Comparison of ENCODE assay signal across 9 cellular contexts in the genomic region with DNA sequence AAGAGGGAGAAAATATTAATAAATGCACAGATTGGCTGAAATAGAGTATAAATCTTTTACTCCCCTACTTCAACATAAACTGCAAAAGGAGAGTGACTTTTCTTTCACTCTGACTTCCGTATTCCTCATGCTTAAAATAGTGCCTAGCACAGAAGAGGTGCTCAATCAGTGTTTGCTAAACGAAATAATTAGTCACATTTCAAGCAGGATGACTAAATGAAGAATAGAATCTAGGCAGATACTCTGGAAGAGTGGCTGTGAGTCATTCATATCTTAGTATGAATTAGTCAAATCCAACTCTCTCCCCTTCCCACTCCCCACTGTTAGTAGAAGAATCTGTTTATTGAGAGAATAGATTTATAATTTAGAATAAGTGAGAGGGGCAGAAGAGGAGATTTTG. TPM values are rescaled to one million over a fixed set of nuclear protein-coding genes. Genes with fewer than 3 reads are reported as not detected.
DNase-seq lines count a peak whose midpoint lies in the region; ATAC-seq, FAIRE-seq and TF ChIP-seq lines count a peak whose summit lies in the region.
"Had no signal": no experiment of that assay in that cellular context is flagged by ENCODE, and none has a peak within 500 bp of the region (broad histone marks: within the 10 kb centered on the region; RNA-seq: fewer than 3 reads in every experiment).

No MANE protein-coding gene starts in this region.

- peaks cover 37% of the 10 kb centered on the region for H3K36me3 Mint-ChIP-seq in T-cell
- peaks cover 4% of the 10 kb centered on the region for H3K36me3 Mint-ChIP-seq in effector memory CD8-positive, alpha-beta T cell (ENCODE audit: insufficient read depth)

- no peak overlapping the region for H3K4me3 ChIP-seq in fibroblast of villous mesenchyme (ENCODE audit: low read depth, low read length)

- peaks cover 45 to 65% (median 52%) of the 10 kb centered on the region in 3 donors for H3K4me1 Mint-ChIP-seq in T-cell
- H3K4me1 Mint-ChIP-seq in effector memory CD8-positive, alpha-beta T cell (ENCODE audit: low read depth in 2 of 2), result peaks cover 27 to 37% of the 10 kb centered on the region in 2 donors

- peak; percentile 31 for ATAC-seq in GM18508 (IDR thresholded peaks at IDR 0.05; ENCODE audit: insufficient read depth, unreplicated experiment)
- ATAC-seq in T-cell (replicated peaks in 1 of 4), result no peak
- ATAC-seq in effector memory CD8-positive, alpha-beta T cell (replicated peaks), result no peak

- TF ChIP-seq CTCF in fibroblast of villous mesenchyme (IDR thresholded peaks at IDR 0.05; ENCODE audit: insufficient read depth, low read depth, low read length) (no peak), D721Med (IDR thresholded peaks at IDR 0.05; ENCODE audit: insufficient read depth, missing control alignments) (no peak)

- no peak for FAIRE-seq in D721Med (lab: Jason Lieb, UNC)

- CTCF ChIA-PET in T-cell (lab: Charles Lee), result interaction anchor here in 1 of 2 donors (0.6 to 0.7 kb wide), 2 partner anchors 134 to 168 kb away, joined by 3 read pairs; no protein-coding TSS in a partner anchor

- peak overlapping the region in 2 of 3 donors; percentile 6 to 32 for H3K4me3 Mint-ChIP-seq in T-cell
- peak overlapping the region in 1 of 2 donors; percentile 54 for H3K4me3 Mint-ChIP-seq in effector memory CD8-positive, alpha-beta T cell

- peak overlapping the region; percentile 29 to 71 for H3K27ac Mint-ChIP-seq in T-cell
- peak overlapping the region in 1 of 2 donors; percentile 71 for H3K27ac Mint-ChIP-seq in effector memory CD8-positive, alpha-beta T cell

- DNase-seq in AG08395 (ENCODE audit: low spot score) (peak; percentile 47), T-cell (no peak), fibroblast of villous mesenchyme (ENCODE audit: low read depth) (peak; percentile 53), middle frontal gyrus (ENCODE audit: extremely low spot score, low spot score) (no peak), D721Med (ENCODE audit: insufficient read length, low spot score) (no peak)
- no peak for DNase-seq in activated CD8-positive, alpha-beta memory T cell treated with anti-CD3 and anti-CD28 coated beads, Interleukin-2, amount 50 U/mL, for 4 hours
- no peak for DNase-seq in effector memory CD8-positive, alpha-beta T cell
- DNase-seq: retina had no signal

- no peaks in the 10 kb centered on the region for H3K9me3 Mint-ChIP-seq in T-cell
- H3K9me3 Mint-ChIP-seq in effector memory CD8-positive, alpha-beta T cell, result no peaks in the 10 kb centered on the region

- POLR2A ChIA-PET in T-cell (lab: Charles Lee), result interaction anchor here in 1 of 2 donors (0.7 kb wide), 1 partner anchor 336 kb away, joined by 5 read pairs; no protein-coding TSS in a partner anchor

- no peaks in the 10 kb centered on the region for H3K27me3 Mint-ChIP-seq in T-cell
- H3K27me3 Mint-ChIP-seq in effector memory CD8-positive, alpha-beta T cell, result no peaks in the 10 kb centered on the region

RNA-seq across cellular contexts. Expression of a gene that starts 4.8 kb away (rescaled TPM):
- total RNA-seq in T-cell, result 10 to 100 TPM in 1 of 5 donors, 1 to 10 TPM in 4; 6.6 to 11.4 (median 7.2) TPM
- 10.3 and 12.1 TPM in 2 replicates for total RNA-seq in fibroblast of villous mesenchyme

RNA-seq across cellular contexts. Expression of a gene that starts 17.5 kb away (rescaled TPM):
- 10 to 100 TPM; 15.4 to 21.3 (median 19.3) TPM for total RNA-seq in T-cell
- total RNA-seq in fibroblast of villous mesenchyme, result 17.7 and 20.3 TPM in 2 replicates

RNA-seq across cellular contexts. Expression of a gene that starts 55.1 kb away (rescaled TPM):
- under 1 TPM; 0.14 to 0.76 (median 0.40) TPM for total RNA-seq in T-cell
- 31.6 and 59.6 TPM in 2 replicates for total RNA-seq in fibroblast of villous mesenchyme

Comparison
In these comparisons a context has a peak if more than half of its experiments do, and no peak if none do; other contexts are left out.
1. DNase-seq: peak in AG08395 (single experiment) and fibroblast of villous mesenchyme (single experiment); none in T-cell (0 of 34), middle frontal gyrus (single experiment), activated CD8-positive, alpha-beta memory T cell treated with anti-CD3 and anti-CD28 coated beads, Interleukin-2, amount 50 U/mL, for 4 hours (single experiment), effector memory CD8-positive, alpha-beta T cell (0 of 3) and D721Med (single experiment).
2. RNA of a gene that starts 55.1 kb away (total RNA-seq): 31.6 to 59.6 TPM in fibroblast of villous mesenchyme; 0.14 to 0.76 TPM in T-cell; every median in the first group is over 10 times any median in the second.